In genomic region chr12:1003600-1004271, GRCh38 we compare ENCODE assay signal across 30 cellular contexts. TPM values are rescaled to one million over a fixed set of nuclear protein-coding genes. Genes with fewer than 3 reads are reported as not detected.
DNase-seq lines count a peak whose midpoint lies in the region; ATAC-seq, FAIRE-seq and TF ChIP-seq lines count a peak whose summit lies in the region.
"Had no signal": no experiment of that assay in that cellular context is flagged by ENCODE, and none has a peak within 500 bp of the region (broad histone marks: within the 10 kb centered on the region; RNA-seq: fewer than 3 reads in every experiment).

No MANE protein-coding gene starts in this region.

- no peak overlapping the region for H3K4me3 Mint-ChIP-seq in effector memory CD8-positive, alpha-beta T cell
- H3K4me3 Mint-ChIP-seq: activated CD4-positive, alpha-beta T cell treated with anti-CD3 and anti-CD28 coated beads for 36 hours; activated CD8-positive, alpha-beta T cell treated with anti-CD3 and anti-CD28 coated beads, Interleukin-2, amount 10 ng/mL, durations not matched to agents 7 days and 5 days; activated naive CD8-positive, alpha-beta T cell; dendritic cell treated with granulocyte-macrophage colony-stimulating factor and Interleukin-4, amounts not matched to agents 40 ng/mL and 50 ng/mL, for 4 days; stimulated activated naive B cell treated with anti-CD40 and anti-IgM and Interleukin-4, amounts not matched to agents 10 μg/mL and 1 μg/mL and 100 μg/mL, for 72 hours; T-helper 17 cell had no signal

- no peak overlapping the region for H2AFZ ChIP-seq in neuronal stem cell (ENCODE audit: low read length)

- H3K9me3 Mint-ChIP-seq in effector memory CD8-positive, alpha-beta T cell = no peaks in the 10 kb centered on the region
- H3K9me3 Mint-ChIP-seq: dendritic cell treated with granulocyte-macrophage colony-stimulating factor and Interleukin-4, amounts not matched to agents 40 ng/mL and 50 ng/mL, for 4 days; stimulated activated naive B cell treated with anti-CD40 and anti-IgM and Interleukin-4, amounts not matched to agents 10 μg/mL and 1 μg/mL and 100 μg/mL, for 72 hours had no signal

- peaks cover 5% of the 10 kb centered on the region; the same call in 1 of the 2 replicates for H3K36me3 ChIP-seq in HUES48 (ENCODE audit: control insufficient read depth, insufficient read depth, low read length)
- peaks cover 0 to 5% of the 10 kb centered on the region in 2 donors for H3K36me3 ChIP-seq in neuronal stem cell (replicated peaks in 1 of 2; ENCODE audit: control insufficient read depth in 2 of 2, insufficient read depth in 2 of 2, low read length in 2 of 2)
- H3K36me3 ChIP-seq in left lung = peaks cover 0 to 4% of the 10 kb centered on the region in 2 donors
- H3K36me3 ChIP-seq: neutrophil, uterus had no signal

- H3K27me3 ChIP-seq in HUES48 (ENCODE audit: control insufficient read depth, insufficient read depth, low read length) (no peaks in the 10 kb centered on the region), right cardiac atrium (ENCODE audit: control insufficient read depth, insufficient read depth) (no peaks in the 10 kb centered on the region), neuronal stem cell (ENCODE audit: control insufficient read depth in 3 of 3, insufficient read depth in 3 of 3, low read depth in 1 of 3, low read length in 3 of 3) (no peaks in the 10 kb centered on the region), left lung (no peaks in the 10 kb centered on the region)
- H3K27me3 ChIP-seq: BLaER1 treated with 17β-estradiol and CSF1 and Interleukin-3, amounts not matched to agents 10 nM and 100 nM; neutrophil; testis; uterus had no signal

- H4K8ac ChIP-seq in neuronal stem cell (ENCODE audit: low read depth, low read length) = no peak overlapping the region

- peak; percentile 39 to 55 for ATAC-seq in right cardiac atrium
- no peak for ATAC-seq in left lung
- ATAC-seq in GM19463 (IDR thresholded peaks at IDR 0.05; ENCODE audit: unreplicated experiment) = no peak
- no peak for ATAC-seq in effector memory CD8-positive, alpha-beta T cell (replicated peaks)
- ATAC-seq: activated CD4-positive, alpha-beta T cell treated with anti-CD3 and anti-CD28 coated beads for 36 hours; activated CD8-positive, alpha-beta T cell treated with anti-CD3 and anti-CD28 coated beads, Interleukin-2, amount 10 ng/mL, durations not matched to agents 7 days and 5 days; HCT116; stimulated activated naive B cell treated with anti-CD40 and anti-IgM and Interleukin-4, amounts not matched to agents 10 μg/mL and 1 μg/mL and 100 μg/mL, for 72 hours; T-helper 17 cell had no signal

- H3K27ac Mint-ChIP-seq in effector memory CD8-positive, alpha-beta T cell = peak overlapping the region in 1 of 2 donors; percentile 29
- H3K27ac Mint-ChIP-seq: activated CD4-positive, alpha-beta T cell treated with anti-CD3 and anti-CD28 coated beads for 36 hours; activated CD8-positive, alpha-beta T cell treated with anti-CD3 and anti-CD28 coated beads, Interleukin-2, amount 10 ng/mL, durations not matched to agents 7 days and 5 days; activated naive CD8-positive, alpha-beta T cell; dendritic cell treated with granulocyte-macrophage colony-stimulating factor and Interleukin-4, amounts not matched to agents 40 ng/mL and 50 ng/mL, for 4 days; progenitor cell of endocrine pancreas; stimulated activated naive B cell treated with anti-CD40 and anti-IgM and Interleukin-4, amounts not matched to agents 10 μg/mL and 1 μg/mL and 100 μg/mL, for 72 hours; T-helper 17 cell had no signal

- H3K4me3 ChIP-seq in HUES48 (ENCODE audit: low read depth, low read length) (no peak overlapping the region), right cardiac atrium (ENCODE audit: low read length) (no peak overlapping the region), neuronal stem cell (ENCODE audit: low read length in 2 of 2) (no peak overlapping the region), left lung (no peak overlapping the region)
- H3K4me3 ChIP-seq: BLaER1 treated with 17β-estradiol and CSF1 and Interleukin-3, amounts not matched to agents 10 nM and 100 nM; testis; uterus had no signal

- H3K9me3 ChIP-seq in HUES48 (ENCODE audit: control insufficient read depth, insufficient read depth, low read length) (no peaks in the 10 kb centered on the region), right cardiac atrium (ENCODE audit: control insufficient read depth, low read length) (no peaks in the 10 kb centered on the region), neuronal stem cell (replicated peaks in 1 of 2; ENCODE audit: control insufficient read depth in 2 of 2, insufficient read depth in 1 of 2, low read depth in 1 of 2, low read length in 2 of 2) (no peaks in the 10 kb centered on the region), left lung (no peaks in the 10 kb centered on the region)
- H3K9me3 ChIP-seq: BLaER1 treated with 17β-estradiol and CSF1 and Interleukin-3, amounts not matched to agents 10 nM and 100 nM; neutrophil; SK-N-SH; testis; uterus had no signal

- no peaks in the 10 kb centered on the region for H3K79me1 ChIP-seq in neuronal stem cell (ENCODE audit: low read depth, low read length)

- peaks cover 3% of the 10 kb centered on the region for H3K36me3 Mint-ChIP-seq in effector memory CD8-positive, alpha-beta T cell (ENCODE audit: insufficient read depth)

- no peak for TF ChIP-seq CTCF in left lung (IDR thresholded peaks at IDR 0.05)

- H3K4ac ChIP-seq in neuronal stem cell (ENCODE audit: low read length) = no peak overlapping the region

- H3K4me1 ChIP-seq in HUES48 (ENCODE audit: control insufficient read depth, insufficient read depth, low read length) (peaks cover 8% of the 10 kb centered on the region), right cardiac atrium (ENCODE audit: control insufficient read depth, insufficient read depth, low read length) (peaks cover 4% of the 10 kb centered on the region), neuronal stem cell (ENCODE audit: control insufficient read depth in 2 of 2, insufficient read depth in 1 of 2, low read depth in 1 of 2, low read length in 2 of 2) (peaks cover 2 to 9% of the 10 kb centered on the region in 2 donors), left lung (no peaks in the 10 kb centered on the region)
- H3K4me1 ChIP-seq: uterus had no signal

- H2BK5ac ChIP-seq in neuronal stem cell (ENCODE audit: low read length) = no peak overlapping the region

- H4K91ac ChIP-seq in neuronal stem cell (ENCODE audit: low read depth, low read length, poor library complexity) = no peak overlapping the region

- H3K27me3 Mint-ChIP-seq in effector memory CD8-positive, alpha-beta T cell = no peaks in the 10 kb centered on the region
- H3K27me3 Mint-ChIP-seq: activated CD4-positive, alpha-beta T cell treated with anti-CD3 and anti-CD28 coated beads for 36 hours; activated naive CD8-positive, alpha-beta T cell; dendritic cell treated with granulocyte-macrophage colony-stimulating factor and Interleukin-4, amounts not matched to agents 40 ng/mL and 50 ng/mL, for 4 days; progenitor cell of endocrine pancreas; stimulated activated naive B cell treated with anti-CD40 and anti-IgM and Interleukin-4, amounts not matched to agents 10 μg/mL and 1 μg/mL and 100 μg/mL, for 72 hours; T-helper 17 cell had no signal

- H2BK12ac ChIP-seq in neuronal stem cell (ENCODE audit: low read length) = no peak overlapping the region

- no peak overlapping the region for H3K18ac ChIP-seq in neuronal stem cell (ENCODE audit: low read length)

- WGBS in right cardiac atrium = 41% methylated on average over 3 of the region's 3 CpGs
- WGBS in neuronal stem cell (ENCODE audit: extremely low coverage in 2 of 2, insufficient read length in 2 of 2, insufficient replicate concordance in 1 of 2), 2 donors = no CpG with 5 or more reads among the region's 3 CpGs

- intact Hi-C loops in right cardiac atrium (cut with DNase I) (no loop called here), left lung (cut with DNase I) (no loop called here)

- H3K4me1 Mint-ChIP-seq in effector memory CD8-positive, alpha-beta T cell (ENCODE audit: low read depth in 2 of 2) = peaks cover 5% of the 10 kb centered on the region in 2 donors

- no peak overlapping the region for H2AK5ac ChIP-seq in neuronal stem cell (ENCODE audit: low read depth, low read length)

- no peak overlapping the region for H3K14ac ChIP-seq in neuronal stem cell (ENCODE audit: low read length)

- no peak for FAIRE-seq in urothelium cell line (lab: Jason Lieb, UNC)
- FAIRE-seq: kidney had no signal

- H3K9ac ChIP-seq in HUES48 (ENCODE audit: low read depth, low read length) (no peak overlapping the region), neuronal stem cell (ENCODE audit: low read depth, low read length, poor library complexity) (no peak overlapping the region)
- H3K9ac ChIP-seq: BLaER1 treated with 17β-estradiol and CSF1 and Interleukin-3, amounts not matched to agents 10 nM and 100 nM; SK-N-SH had no signal

- no peak overlapping the region for H3K23ac ChIP-seq in neuronal stem cell (ENCODE audit: low read depth, low read length, poor library complexity)

- H2BK120ac ChIP-seq in neuronal stem cell (ENCODE audit: low read depth, low read length) = no peak overlapping the region

- DNase-seq in ecto neural progenitor cell (ENCODE audit: low spot score) = peak; percentile 67
- no peak for DNase-seq in right cardiac atrium
- peak; percentile 51 for DNase-seq in neuronal stem cell (ENCODE audit: low spot score)
- DNase-seq in left lung = no peak
- no peak for DNase-seq in urothelium cell line (ENCODE audit: low spot score)
- DNase-seq in effector memory CD8-positive, alpha-beta T cell = no peak
- DNase-seq: activated CD4-positive, alpha-beta T cell treated with anti-CD3 and anti-CD28 coated beads for 36 hours; activated CD8-positive, alpha-beta T cell treated with anti-CD3 and anti-CD28 coated beads, Interleukin-2, amount 10 ng/mL, durations not matched to agents 7 days and 5 days; activated effector memory CD4-positive, alpha-beta T cell treated with Interleukin-2 at 50 U/mL for 16 hours; aorta; central memory CD4-positive, alpha-beta T cell; DMS53; kidney; mammary epithelial cell; NCI-H526 treated with DMSO at 0.1 percent for 48 hours; SK-N-SH; stimulated activated CD4-positive, alpha-beta T cell treated with anti-CD3 and anti-CD28 coated beads, Interleukin-15, amount 100 ng/mL, for 24 hours; stimulated activated naive B cell treated with anti-CD40 and anti-IgM and Interleukin-4, amounts not matched to agents 10 μg/mL and 1 μg/mL and 100 μg/mL, for 72 hours; T-helper 17 cell; testis; uterus had no signal

- no peak overlapping the region for H2BK15ac ChIP-seq in neuronal stem cell (ENCODE audit: low read length)

- H3K27ac ChIP-seq in HUES48 (ENCODE audit: low read depth, low read length) (peak overlapping the region; percentile 73), right cardiac atrium (ENCODE audit: low read length) (peak overlapping the region; percentile 64), neuronal stem cell (replicated peaks; ENCODE audit: low read length) (no peak overlapping the region), left lung (no peak overlapping the region)
- H3K27ac ChIP-seq: BLaER1 treated with 17β-estradiol and CSF1 and Interleukin-3, amounts not matched to agents 10 nM and 100 nM; neutrophil; RWPE1; testis; uterus had no signal

- no peak overlapping the region for H3K4me2 ChIP-seq in neuronal stem cell (ENCODE audit: insufficient read depth, low read length, poor library complexity, severe bottlenecking)
- H3K4me2 ChIP-seq: BLaER1 treated with 17β-estradiol and CSF1 and Interleukin-3, amounts not matched to agents 10 nM and 100 nM; SK-N-SH had no signal

RNA-seq across cellular contexts. Expression of gene ERC1, which starts 12.7 kb away (rescaled TPM):
- total RNA-seq in right cardiac atrium (10 to 100 TPM; 62.4 to 71.4 (median 65.1) TPM), left lung (10 to 100 TPM; 63.0 to 64.9 TPM)
- 15.0 TPM for polyA plus RNA-seq in right cardiac atrium
- polyA plus RNA-seq in neuronal stem cell (2013, experiment 1 of 2) = 5.3 TPM
- polyA plus RNA-seq in neuronal stem cell (2013, experiment 2 of 2) = 5.2 TPM

RNA-seq across cellular contexts. Expression of gene RAD52, which starts 54.2 kb away (rescaled TPM):
- total RNA-seq in right cardiac atrium = 1 to 10 TPM; 8.1 to 10.0 (median 9.3) TPM
- 4.3 TPM for polyA plus RNA-seq in right cardiac atrium
- polyA plus RNA-seq in neuronal stem cell (2013, experiment 1 of 2) = 12.7 TPM
- 14.3 TPM for polyA plus RNA-seq in neuronal stem cell (2013, experiment 2 of 2)
- 10 to 100 TPM; 11.1 to 16.3 TPM for total RNA-seq in left lung

Comparison
In these comparisons a context has a peak if more than half of its experiments do, and no peak if none do; other contexts are left out.
1. H3K27ac ChIP-seq: peak in HUES48 (single experiment) and right cardiac atrium (single experiment); none in neuronal stem cell (single experiment) and left lung (0 of 2).
2. DNase-seq: peak in ecto neural progenitor cell (single experiment) and neuronal stem cell (single experiment); none in right cardiac atrium (0 of 3), left lung (0 of 2), urothelium cell line (single experiment) and effector memory CD8-positive, alpha-beta T cell (0 of 3).
3. ATAC-seq: peak in right cardiac atrium (2 of 2); none in left lung (single experiment), GM19463 (single experiment) and effector memory CD8-positive, alpha-beta T cell (single experiment).